In the genomic region with DNA sequence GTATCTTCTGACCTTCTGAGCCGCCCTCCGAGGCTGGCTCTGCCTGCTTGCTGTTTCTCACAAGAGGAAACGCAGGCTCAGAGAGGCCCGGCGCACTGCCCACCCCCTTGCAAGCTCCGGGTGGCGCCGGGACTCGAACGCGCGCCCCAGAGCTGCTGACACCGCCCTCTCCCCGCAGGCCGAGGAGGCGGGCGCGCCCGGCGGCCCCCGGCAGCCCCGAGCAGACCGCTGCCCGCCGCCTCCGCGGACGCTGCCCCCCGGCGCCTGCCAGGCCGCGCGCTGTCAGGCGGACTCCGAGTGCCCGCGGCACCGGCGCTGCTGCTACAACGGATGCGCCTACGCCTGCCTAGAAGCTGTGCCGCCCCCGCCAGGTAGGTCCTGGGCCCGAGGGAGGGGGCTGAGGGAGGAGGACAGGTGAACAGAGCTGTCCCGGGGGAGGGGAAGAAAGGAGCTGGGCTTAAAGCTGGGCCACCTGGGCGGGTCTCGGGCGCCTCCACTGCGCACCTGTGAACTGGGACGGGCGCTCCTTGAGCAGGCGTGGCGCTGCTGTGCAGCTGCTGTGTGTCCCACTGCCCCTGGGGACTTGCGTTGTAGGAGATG, we compare ENCODE assay signal across 13 cellular contexts. TPM values are rescaled to one million over a fixed set of nuclear protein-coding genes. Genes with fewer than 3 reads are reported as not detected.
DNase-seq lines count a peak whose midpoint lies in the region; ATAC-seq lines count a peak whose summit lies in the region.
"Had no signal": no experiment of that assay in that cellular context is flagged by ENCODE, and none has a peak within 500 bp of the region (broad histone marks: within the 10 kb centered on the region; RNA-seq: fewer than 3 reads in every experiment).

No MANE protein-coding gene starts in this region.

- H3K27me3 ChIP-seq in esophagus (ENCODE audit: control insufficient read depth in 1 of 2, insufficient read depth in 2 of 2, low read length in 2 of 2) (no peaks in the 10 kb centered on the region), neuronal stem cell (ENCODE audit: control insufficient read depth in 3 of 3, insufficient read depth in 3 of 3, low read depth in 1 of 3, low read length in 3 of 3) (peaks cover 0 to 33% (median 10%) of the 10 kb centered on the region in 3 experiments)

- H2BK15ac ChIP-seq in neuronal stem cell (ENCODE audit: low read length) = no peak overlapping the region

- H2AFZ ChIP-seq in neuronal stem cell (ENCODE audit: low read length) = no peak overlapping the region

- H4K8ac ChIP-seq in neuronal stem cell (ENCODE audit: low read depth, low read length) = no peak overlapping the region

- no peak overlapping the region for H4K91ac ChIP-seq in neuronal stem cell (ENCODE audit: low read depth, low read length, poor library complexity)

- H3K23ac ChIP-seq in neuronal stem cell (ENCODE audit: low read depth, low read length, poor library complexity) = no peak overlapping the region

- peak; percentile 31 for DNase-seq in DMS79 treated with DMSO at 0.1 percent for 48 hours (lab: John Stamatoyannopoulos, UW)
- DNase-seq in NCI-H2171 (lab: John Stamatoyannopoulos, UW) = peak; percentile 90
- DNase-seq in neuronal stem cell (ENCODE audit: low spot score) = no peak
- no peak for DNase-seq in T-helper 1 cell
- DNase-seq: activated CD4-positive, CD25-positive, alpha-beta regulatory T cell; activated T-cell treated with anti-CD3 and anti-CD28 coated beads, Interleukin-2, amount 50 U/mL, for 48 hours; CD8-positive, alpha-beta memory T cell; right cardiac atrium had no signal

- H3K4me3 ChIP-seq in esophagus (ENCODE audit: low read depth in 1 of 2, low read length in 2 of 2) = peak overlapping the region; percentile 2 to 10
- H3K4me3 ChIP-seq in neuronal stem cell (ENCODE audit: low read length in 2 of 2) = peak overlapping the region in 1 of 2 donors; percentile 62
- H3K4me3 ChIP-seq: lung had no signal

- peak overlapping the region; percentile 70 for H3K4me2 ChIP-seq in neuronal stem cell (ENCODE audit: insufficient read depth, low read length, poor library complexity, severe bottlenecking)

- no peaks in the 10 kb centered on the region for H3K36me3 ChIP-seq in esophagus (ENCODE audit: control insufficient read depth in 2 of 2, insufficient read depth in 2 of 2, low read length in 1 of 2)
- no peaks in the 10 kb centered on the region for H3K36me3 ChIP-seq in neuronal stem cell (replicated peaks in 1 of 2; ENCODE audit: control insufficient read depth in 2 of 2, insufficient read depth in 2 of 2, low read length in 2 of 2)

- H3K4me1 ChIP-seq in esophagus (ENCODE audit: control insufficient read depth in 2 of 2, insufficient read depth in 2 of 2, low read length in 1 of 2) (peaks cover 0 to 2% of the 10 kb centered on the region in 2 donors), neuronal stem cell (ENCODE audit: control insufficient read depth in 2 of 2, insufficient read depth in 1 of 2, low read depth in 1 of 2, low read length in 2 of 2) (peaks cover 3% of the 10 kb centered on the region in 2 donors)

- H3K9me3 ChIP-seq in esophagus (ENCODE audit: control insufficient read depth in 2 of 2, insufficient read depth in 1 of 2, low read depth in 1 of 2, low read length in 1 of 2) (peaks cover 0 to 3% of the 10 kb centered on the region in 2 donors), neuronal stem cell (replicated peaks in 1 of 2; ENCODE audit: control insufficient read depth in 2 of 2, insufficient read depth in 1 of 2, low read depth in 1 of 2, low read length in 2 of 2) (peaks cover 2 to 3% of the 10 kb centered on the region in 2 donors)

- H3K4ac ChIP-seq in neuronal stem cell (ENCODE audit: low read length) = no peak overlapping the region

- no peaks in the 10 kb centered on the region for H3K79me1 ChIP-seq in neuronal stem cell (ENCODE audit: low read depth, low read length)

- no peak overlapping the region for H2BK5ac ChIP-seq in neuronal stem cell (ENCODE audit: low read length)

- 6 to 16% methylated on average over 43 to 55 of the region's 55 CpGs for WGBS in esophagus, 2 donors
- WGBS in neuronal stem cell (ENCODE audit: extremely low coverage in 2 of 2, insufficient read length in 2 of 2, insufficient replicate concordance in 1 of 2), 2 donors = no CpG with 5 or more reads among the region's 55 CpGs

- H3K18ac ChIP-seq in neuronal stem cell (ENCODE audit: low read length) = no peak overlapping the region

- no peak overlapping the region for H2AK5ac ChIP-seq in neuronal stem cell (ENCODE audit: low read depth, low read length)

- H3K14ac ChIP-seq in neuronal stem cell (ENCODE audit: low read length) = no peak overlapping the region

- H2BK120ac ChIP-seq in neuronal stem cell (ENCODE audit: low read depth, low read length) = no peak overlapping the region

- no peak for ATAC-seq in HG02870 (IDR thresholded peaks at IDR 0.05; ENCODE audit: unreplicated experiment)
- ATAC-seq in HG03565 (IDR thresholded peaks at IDR 0.05; ENCODE audit: unreplicated experiment) = no peak
- no peak for ATAC-seq in HG03196 (IDR thresholded peaks at IDR 0.05; ENCODE audit: unreplicated experiment)

- no peak overlapping the region for H2BK12ac ChIP-seq in neuronal stem cell (ENCODE audit: low read length)

- H3K9ac ChIP-seq in neuronal stem cell (ENCODE audit: low read depth, low read length, poor library complexity) = no peak overlapping the region

- H3K27ac ChIP-seq in esophagus (ENCODE audit: low read depth in 2 of 2, low read length in 1 of 2) (peak overlapping the region in 1 of 2 donors; percentile 6), neuronal stem cell (replicated peaks; ENCODE audit: low read length) (no peak overlapping the region)

RNA-seq across cellular contexts. Expression of a gene that starts 18.2 kb away (rescaled TPM):
- 1 to 10 TPM; 4.0 to 4.5 TPM for polyA plus RNA-seq in esophagus
- polyA plus RNA-seq in neuronal stem cell (2013, experiment 1 of 2) = 0.13 TPM
- 0.14 TPM for polyA plus RNA-seq in neuronal stem cell (2013, experiment 2 of 2)
- polyA plus RNA-seq: CD8-positive, alpha-beta memory T cell had no signal

RNA-seq across cellular contexts. Expression of a gene that starts 55.5 kb away (rescaled TPM):
- polyA plus RNA-seq in esophagus = 1 to 10 TPM; 1.1 to 2.2 TPM
- polyA plus RNA-seq in neuronal stem cell (2013, experiment 1 of 2) = 0.24 TPM
- 0.47 TPM for polyA plus RNA-seq in neuronal stem cell (2013, experiment 2 of 2)
- polyA plus RNA-seq: CD8-positive, alpha-beta memory T cell; right cardiac atrium had no signal

Comparison
In these comparisons a context has a peak if more than half of its experiments do, and no peak if none do; other contexts are left out.
1. DNase-seq: peak in DMS79 treated with DMSO at 0.1 percent for 48 hours (single experiment) and NCI-H2171 (single experiment); none in neuronal stem cell (single experiment) and T-helper 1 cell (0 of 5).